16 cellular contexts compared by ENCODE assay signal in the genomic region with DNA sequence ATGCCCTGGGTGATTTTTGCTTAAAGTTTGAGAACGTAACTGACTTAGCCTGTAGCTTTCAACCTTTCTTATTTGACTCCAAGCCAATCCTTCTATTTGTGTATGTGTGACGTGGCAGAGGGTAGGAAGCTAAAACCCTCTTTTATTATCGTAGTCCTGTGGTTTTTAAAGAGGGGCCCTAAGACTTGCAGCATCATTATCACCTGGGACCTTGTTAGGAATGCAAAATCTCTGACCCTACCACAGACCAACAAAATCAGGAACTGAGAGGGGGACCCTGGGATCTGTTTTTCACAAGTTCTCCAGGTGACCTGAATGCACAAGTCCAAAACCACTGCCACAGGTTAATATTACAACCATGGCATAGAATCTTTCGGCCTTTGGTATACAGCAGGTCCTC.
DNase-seq lines count a peak whose midpoint lies in the region; ATAC-seq and TF ChIP-seq lines count a peak whose summit lies in the region.
"Had no signal": no experiment of that assay in that cellular context is flagged by ENCODE, and none has a peak within 500 bp of the region (broad histone marks: within the 10 kb centered on the region; RNA-seq: fewer than 3 reads in every experiment).

No MANE protein-coding gene starts in this region.

- peak overlapping the region; percentile 93 for H3K27ac ChIP-seq in OCI-LY7 (ENCODE audit: low read depth, low read length, poor library complexity, severe bottlenecking)
- H3K27ac ChIP-seq: psoas muscle had no signal

- H3K4me2 ChIP-seq in OCI-LY7 (ENCODE audit: low read length): peak overlapping the region; percentile 81

- ATAC-seq in GM18861 (IDR thresholded peaks at IDR 0.05; ENCODE audit: unreplicated experiment) (peak; percentile 43), GM21381 (IDR thresholded peaks at IDR 0.05; ENCODE audit: unreplicated experiment) (peak; percentile 53), HG03045 (IDR thresholded peaks at IDR 0.05; ENCODE audit: unreplicated experiment) (peak; percentile 48), GM19455 (IDR thresholded peaks at IDR 0.05; ENCODE audit: unreplicated experiment) (no peak), GM18520 (IDR thresholded peaks at IDR 0.05; ENCODE audit: unreplicated experiment) (no peak)
- ATAC-seq: psoas muscle had no signal

- no peaks in the 10 kb centered on the region for H3K9me2 ChIP-seq in OCI-LY7 (ENCODE audit: insufficient read depth, low read length)

- no peaks in the 10 kb centered on the region for H4K20me1 ChIP-seq in OCI-LY7 (ENCODE audit: insufficient read depth, low read length)

- intact Hi-C loops in OCI-LY7 (cut with micrococcal nuclease; ENCODE audit: unreplicated experiment): no loop called here

- peaks cover 89% of the 10 kb centered on the region for H3K79me2 ChIP-seq in OCI-LY7 (ENCODE audit: insufficient read depth, low read depth, low read length)

- no peak overlapping the region for H2AFZ ChIP-seq in OCI-LY7 (ENCODE audit: low read length)

- CTCF ChIA-PET in OCI-LY7 (lab: Charles Lee; ENCODE audit: unreplicated experiment): interaction anchor here (1.1 to 1.2 kb wide), 2 partner anchors 22 to 79 kb away, joined by 3 to 4 read pairs; no protein-coding TSS in a partner anchor

- peaks cover 96% of the 10 kb centered on the region for H3K4me1 ChIP-seq in OCI-LY7 (ENCODE audit: insufficient read depth, low read length, poor library complexity, severe bottlenecking)

- POLR2A ChIA-PET in OCI-LY7 (lab: Charles Lee): interaction anchor here (1.1 to 3.0 kb wide), 12 partner anchors 8 to 82 kb away, joined by 3 to 30 read pairs (median 4); no protein-coding TSS in a partner anchor

- peak overlapping the region; percentile 56 for H3K4me3 ChIP-seq in OCI-LY7 (ENCODE audit: low read depth, low read length, poor library complexity, severe bottlenecking)
- H3K4me3 ChIP-seq: psoas muscle had no signal

- TF ChIP-seq CTCF in OCI-LY7 (conservative IDR thresholded peaks at IDR 0.05; ENCODE audit: low read length): no peak

- peak; percentile 81 for DNase-seq in OCI-LY7 (ENCODE audit: low spot score)
- DNase-seq in NCI-H1930 (lab: John Stamatoyannopoulos, UW): no peak
- no peak for DNase-seq in OCI-M2 (lab: John Stamatoyannopoulos, UW; ENCODE audit: unreplicated experiment)
- DNase-seq: activated CD4-positive, alpha-beta T cell treated with anti-CD3 and anti-CD28 coated beads for 1 hour; activated effector memory CD4-positive, alpha-beta T cell treated with anti-CD3 and anti-CD28 coated beads, Interleukin-2, amount 50 U/mL, for 16 hours; caudate nucleus; CD4-positive, alpha-beta T cell; H9; NCI-H1694 treated with DMSO at 0.1 percent for 48 hours; psoas muscle; stimulated activated CD4-positive, alpha-beta T cell treated with anti-CD3 and anti-CD28 coated beads, Interleukin-4, amount 100 ng/mL, for 24 hours had no signal

- BruUV-seq in OCI-LY7 (replicated peaks; lab: Mats Ljungman, UMichigan): no TSS peak

- H3K36me3 ChIP-seq in OCI-LY7 (ENCODE audit: insufficient read depth, low read length): peaks cover 4% of the 10 kb centered on the region; the same call in 1 of the 2 replicates

- H3K9me3 ChIP-seq in OCI-LY7 (ENCODE audit: low read length): no peaks in the 10 kb centered on the region
- H3K9me3 ChIP-seq: psoas muscle had no signal

Comparison
In these comparisons a context has a peak if more than half of its experiments do, and no peak if none do; other contexts are left out.
1. ATAC-seq: peak in GM18861 (single experiment), GM21381 (single experiment) and HG03045 (single experiment); none in GM19455 (single experiment) and GM18520 (single experiment).